In genomic region chr1:31848381-31848897, GRCh38 we compare ENCODE assay signal across 10 cellular contexts. TPM values are rescaled to one million over a fixed set of nuclear protein-coding genes. Genes with fewer than 3 reads are reported as not detected.
DNase-seq lines count a peak whose midpoint lies in the region; ATAC-seq and FAIRE-seq lines count a peak whose summit lies in the region.
"Had no signal": no experiment of that assay in that cellular context is flagged by ENCODE, and none has a peak within 500 bp of the region (broad histone marks: within the 10 kb centered on the region; RNA-seq: fewer than 3 reads in every experiment).

No MANE protein-coding gene starts in this region.

- no peaks in the 10 kb centered on the region for H3K27me3 ChIP-seq in BLaER1
- H3K27me3 ChIP-seq: transverse colon had no signal

- no peaks in the 10 kb centered on the region for H3K9me3 Mint-ChIP-seq in T-helper 1 cell treated with Interleukin-12 subunit alpha and Interleukin-12 subunit beta and Interleukin-4 antibody, amounts not matched to agents 30 μg/mL and 1 μg/mL, for 36 hours

- ATAC-seq in HG03097 (IDR thresholded peaks at IDR 0.05; ENCODE audit: low FRiP score, unreplicated experiment) (no peak), GM19467 (IDR thresholded peaks at IDR 0.05; ENCODE audit: unreplicated experiment) (no peak), GM18873 (IDR thresholded peaks at IDR 0.05; ENCODE audit: low FRiP score, unreplicated experiment) (no peak)

- H3K9ac ChIP-seq in BLaER1: no peak overlapping the region

- no peak for FAIRE-seq in frontal cortex (lab: Jason Lieb, UNC)

- peak overlapping the region; percentile 65 for H3K4me2 ChIP-seq in BLaER1

- peak overlapping the region; percentile 55 for H3K4me3 Mint-ChIP-seq in T-helper 1 cell treated with Interleukin-12 subunit alpha and Interleukin-12 subunit beta and Interleukin-4 antibody, amounts not matched to agents 30 μg/mL and 1 μg/mL, for 36 hours

- no peaks in the 10 kb centered on the region for H4K20me1 ChIP-seq in BLaER1

- no peaks in the 10 kb centered on the region for H3K36me3 ChIP-seq in BLaER1
- H3K36me3 ChIP-seq: transverse colon had no signal

- H3K27me3 Mint-ChIP-seq in T-helper 1 cell treated with Interleukin-12 subunit alpha and Interleukin-12 subunit beta and Interleukin-4 antibody, amounts not matched to agents 30 μg/mL and 1 μg/mL, for 36 hours (ENCODE audit: low read depth): no peaks in the 10 kb centered on the region

- DNase-seq in activated T-helper 9 cell treated with anti-CD3 and anti-CD28 coated beads, Interleukin-2, amount 50 U/mL, for 16 hours (ENCODE audit: low read depth): peak; percentile 21
- DNase-seq in posterior vena cava (ENCODE audit: low spot score): peak; percentile 64
- no peak for DNase-seq in frontal cortex (ENCODE audit: low spot score in 2 of 2)
- DNase-seq: kidney glomerular epithelial cell, transverse colon had no signal

- H3K4me3 ChIP-seq in BLaER1: no peak overlapping the region
- H3K4me3 ChIP-seq: transverse colon had no signal

- no peaks in the 10 kb centered on the region for H3K36me3 Mint-ChIP-seq in T-helper 1 cell treated with Interleukin-12 subunit alpha and Interleukin-12 subunit beta and Interleukin-4 antibody, amounts not matched to agents 30 μg/mL and 1 μg/mL, for 36 hours (ENCODE audit: low read depth)

- intact Hi-C loops in posterior vena cava (cut with DNase I): no loop called here

- peaks cover 26% of the 10 kb centered on the region for H3K4me1 ChIP-seq in BLaER1
- H3K4me1 ChIP-seq: transverse colon had no signal

- no peaks in the 10 kb centered on the region for H3K9me3 ChIP-seq in BLaER1
- H3K9me3 ChIP-seq: transverse colon had no signal

- H3K27ac Mint-ChIP-seq in T-helper 1 cell treated with Interleukin-12 subunit alpha and Interleukin-12 subunit beta and Interleukin-4 antibody, amounts not matched to agents 30 μg/mL and 1 μg/mL, for 36 hours: peak overlapping the region; percentile 65

- peak overlapping the region; percentile 41; the same call in 1 of the 2 replicates for H3K27ac ChIP-seq in BLaER1
- H3K27ac ChIP-seq: transverse colon had no signal

- H3K4me1 Mint-ChIP-seq in T-helper 1 cell treated with Interleukin-12 subunit alpha and Interleukin-12 subunit beta and Interleukin-4 antibody, amounts not matched to agents 30 μg/mL and 1 μg/mL, for 36 hours (ENCODE audit: low read depth): peaks cover 33% of the 10 kb centered on the region

RNA-seq across cellular contexts. Expression of gene SPOCD1, which starts 32.6 kb away (rescaled TPM):
- total RNA-seq in posterior vena cava: 10 to 100 TPM; 13.5 to 23.0 TPM
- under 0.01 TPM for total RNA-seq in frontal cortex

Comparison
In these comparisons a context has a peak if more than half of its experiments do, and no peak if none do; other contexts are left out.
1. DNase-seq: peak in activated T-helper 9 cell treated with anti-CD3 and anti-CD28 coated beads, Interleukin-2, amount 50 U/mL, for 16 hours (single experiment) and posterior vena cava (single experiment); none in frontal cortex (0 of 2).
2. RNA of gene SPOCD1, which starts 32.6 kb away (total RNA-seq): 13.5 to 23.0 TPM in posterior vena cava; under 0.01 TPM in frontal cortex (single experiment); every median in the first group is over 10 times any median in the second.